Comparison of ENCODE assay signal across 2 cellular contexts in genomic region chr5:139488269-139488668, GRCh38.
TF ChIP-seq lines count a peak whose summit lies in the region.

No MANE protein-coding gene starts in this region.

TF ChIP-seq in GM12891, 5 proteins besides CTCF, POLR2A, EP300 and RAD21:
- TF ChIP-seq SPI1 (IDR thresholded peaks at IDR 0.05; ENCODE audit: low read depth, low read length) (no peak), PAX5 (IDR thresholded peaks at IDR 0.05; ENCODE audit: insufficient read depth, low read length, severe bottlenecking) (no peak), POU2F2 (IDR thresholded peaks at IDR 0.05; ENCODE audit: low read depth, low read length) (no peak), POLR2AphosphoS5 (IDR thresholded peaks at IDR 0.05; ENCODE audit: low read depth, low read length) (no peak), TAF1 (IDR thresholded peaks at IDR 0.05; ENCODE audit: low read depth, low read length) (no peak)

TF ChIP-seq in SK-N-SH, 30 proteins besides CTCF, POLR2A, EP300 and RAD21:
- TF ChIP-seq ZBTB33 (IDR thresholded peaks at IDR 0.05; ENCODE audit: borderline replicate concordance, low read depth) (no peak), MXI1 (IDR thresholded peaks at IDR 0.05; ENCODE audit: low read depth, low read length) (no peak), SMC3 (IDR thresholded peaks at IDR 0.05; ENCODE audit: low read depth, low read length) (no peak)
TF ChIP-seq in SK-N-SH: peak in this region for 0.
